1 cellular context compared by ENCODE assay signal in the genomic region with DNA sequence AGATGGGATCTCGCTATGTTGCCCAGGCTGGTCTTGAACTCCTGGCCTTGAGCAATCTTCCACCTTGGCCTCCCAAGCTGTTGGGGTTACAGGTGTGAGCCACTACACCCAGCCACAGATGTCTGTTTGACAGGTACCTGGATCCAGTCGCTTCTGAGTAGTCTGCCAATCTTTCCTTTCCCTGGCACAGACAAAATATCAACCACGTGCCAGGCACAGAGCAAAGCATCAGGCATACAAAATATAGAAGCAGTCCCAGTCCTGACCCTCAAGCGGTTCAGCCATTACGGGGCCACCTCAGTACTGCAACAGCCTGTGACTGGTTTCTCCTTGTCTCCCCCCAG.
TF ChIP-seq lines count a peak whose summit lies in the region.

No MANE protein-coding gene starts in this region.

TF ChIP-seq in H1, 55 proteins besides CTCF, POLR2A, EP300 and RAD21 (continued from another document):
- TF ChIP-seq YY1 (IDR thresholded peaks at IDR 0.05; ENCODE audit: low read depth, low read length): peak; percentile 49; the same call in 1 of the 2 replicates
